ENCODE assay signal across 8 cellular contexts in genomic region chr16:12095275-12096161, GRCh38.
DNase-seq lines count a peak whose midpoint lies in the region; ATAC-seq, FAIRE-seq and TF ChIP-seq lines count a peak whose summit lies in the region.

No MANE protein-coding gene starts in this region.

- H3K4me3 Mint-ChIP-seq in CD4-positive, alpha-beta T cell, result peak overlapping the region; percentile 77
- peak overlapping the region; percentile 24 for H3K4me3 Mint-ChIP-seq in activated T-helper 17 cell treated with anti-CD3 and anti-CD28 coated beads, Interleukin-2, amount 50 U/mL, for 72 hours

- peaks cover 25% of the 10 kb centered on the region for H3K36me3 Mint-ChIP-seq in CD4-positive, alpha-beta T cell (ENCODE audit: low read depth)
- H3K36me3 Mint-ChIP-seq in activated T-helper 17 cell treated with anti-CD3 and anti-CD28 coated beads, Interleukin-2, amount 50 U/mL, for 72 hours (ENCODE audit: low read depth), result no peaks in the 10 kb centered on the region

- no peak for TF ChIP-seq EP300 in suprapubic skin (IDR thresholded peaks at IDR 0.05)

- DNase-seq in CD4-positive, alpha-beta T cell, result peak; percentile 48 to 76 (median 58)
- peak in 47 of 76 experiments; percentile 1 to 55 (median 28) for DNase-seq in HUDEP-2 (lab: John Stamatoyannopoulos, UW; ENCODE audit: unreplicated experiment in 76 of 76)
- peak; percentile 6 for DNase-seq in RCC 7860 (ENCODE audit: low spot score)
- peak; percentile 68 for DNase-seq in fibroblast of pulmonary artery (ENCODE audit: low read depth)
- DNase-seq in suprapubic skin (ENCODE audit: low spot score in 2 of 2), result peak in 1 of 2 donors; percentile 80

- no peak overlapping the region for H3K4me3 ChIP-seq in fibroblast of pulmonary artery (replicated peaks; ENCODE audit: low read depth, low read length)
- no peak overlapping the region for H3K4me3 ChIP-seq in neutrophil (ENCODE audit: low read depth in 1 of 2, low read length in 1 of 2)
- H3K4me3 ChIP-seq in suprapubic skin, result peak overlapping the region; percentile 20

- CTCF ChIA-PET in CD4-positive, alpha-beta T cell (lab: Charles Lee), result interaction anchor here (0.6 to 2.5 kb wide), 12 partner anchors 9 to 723 kb away, joined by 3 to 46 read pairs (median 4); no protein-coding TSS in a partner anchor

- peak; percentile 94 for TF ChIP-seq CTCF in CD4-positive, alpha-beta T cell (IDR thresholded peaks at IDR 0.05)
- peak; percentile 84 for TF ChIP-seq CTCF in fibroblast of pulmonary artery (IDR thresholded peaks at IDR 0.05; ENCODE audit: low read length, missing control alignments)
- peak; percentile 78 for TF ChIP-seq CTCF in neutrophil (IDR thresholded peaks at IDR 0.05)
- TF ChIP-seq CTCF in suprapubic skin (IDR thresholded peaks at IDR 0.05), result peak; percentile 79 to 88

- H3K27me3 Mint-ChIP-seq in CD4-positive, alpha-beta T cell, result no peaks in the 10 kb centered on the region
- H3K27me3 Mint-ChIP-seq in activated T-helper 17 cell treated with anti-CD3 and anti-CD28 coated beads, Interleukin-2, amount 50 U/mL, for 72 hours, result no peaks in the 10 kb centered on the region

- H3K4me1 ChIP-seq in neutrophil (ENCODE audit: control insufficient read depth in 1 of 2, insufficient read depth in 1 of 2, low read depth in 1 of 2, low read length in 1 of 2), result peaks cover 3 to 4% of the 10 kb centered on the region in 2 experiments
- peaks cover 28% of the 10 kb centered on the region for H3K4me1 ChIP-seq in suprapubic skin

- no peaks in the 10 kb centered on the region for H3K27me3 ChIP-seq in CD4-positive, alpha-beta T cell (ENCODE audit: control insufficient read depth, insufficient read depth, low read length)
- no peaks in the 10 kb centered on the region for H3K27me3 ChIP-seq in neutrophil
- no peaks in the 10 kb centered on the region for H3K27me3 ChIP-seq in suprapubic skin

- H3K9me3 ChIP-seq in CD4-positive, alpha-beta T cell (ENCODE audit: control insufficient read depth, low read length), result no peaks in the 10 kb centered on the region
- H3K9me3 ChIP-seq in neutrophil (no peaks in the 10 kb centered on the region), suprapubic skin (no peaks in the 10 kb centered on the region)

- no peaks in the 10 kb centered on the region for H3K9me3 Mint-ChIP-seq in CD4-positive, alpha-beta T cell
- H3K9me3 Mint-ChIP-seq in activated T-helper 17 cell treated with anti-CD3 and anti-CD28 coated beads, Interleukin-2, amount 50 U/mL, for 72 hours, result no peaks in the 10 kb centered on the region

- ATAC-seq in CD4-positive, alpha-beta T cell (ENCODE audit: poor library complexity), result peak; percentile 54
- ATAC-seq in activated T-helper 17 cell treated with anti-CD3 and anti-CD28 coated beads, Interleukin-2, amount 50 U/mL, for 72 hours (replicated peaks), result no peak
- ATAC-seq in GM18517 (IDR thresholded peaks at IDR 0.05; ENCODE audit: unreplicated experiment), result no peak

- intact Hi-C loops in CD4-positive, alpha-beta T cell (cut with DNase I, micrococcal nuclease), result loop anchor here (1.0 to 10.0 kb wide), 3 partner anchors 724 to 1359 kb away; no protein-coding TSS in a partner anchor

- FAIRE-seq in RCC 7860 (lab: Jason Lieb, UNC), result no peak

- peaks cover 5% of the 10 kb centered on the region for H3K36me3 ChIP-seq in neutrophil
- H3K36me3 ChIP-seq in suprapubic skin, result no peaks in the 10 kb centered on the region

- peaks cover 50% of the 10 kb centered on the region for H3K4me1 Mint-ChIP-seq in CD4-positive, alpha-beta T cell (ENCODE audit: low read depth)
- H3K4me1 Mint-ChIP-seq in activated T-helper 17 cell treated with anti-CD3 and anti-CD28 coated beads, Interleukin-2, amount 50 U/mL, for 72 hours, result peaks cover 5% of the 10 kb centered on the region

- no peak overlapping the region for H3K27ac ChIP-seq in CD4-positive, alpha-beta T cell (ENCODE audit: low read depth, low read length)
- no peak overlapping the region for H3K27ac ChIP-seq in neutrophil
- no peak overlapping the region for H3K27ac ChIP-seq in suprapubic skin

- no peak overlapping the region for H3K27ac Mint-ChIP-seq in CD4-positive, alpha-beta T cell
- no peak overlapping the region for H3K27ac Mint-ChIP-seq in activated T-helper 17 cell treated with anti-CD3 and anti-CD28 coated beads, Interleukin-2, amount 50 U/mL, for 72 hours

- 27% methylated on average over 19 of the region's 21 CpGs for WGBS in suprapubic skin

- no peak for TF ChIP-seq POLR2A in suprapubic skin (IDR thresholded peaks at IDR 0.05)

- POLR2A ChIA-PET in CD4-positive, alpha-beta T cell (lab: Charles Lee), result interaction anchor here (1.0 to 2.4 kb wide), 2 partner anchors 16 to 355 kb away, joined by 4 to 26 read pairs; no protein-coding TSS in a partner anchor
